Comparison of ENCODE assay signal across 25 cellular contexts in the genomic region with DNA sequence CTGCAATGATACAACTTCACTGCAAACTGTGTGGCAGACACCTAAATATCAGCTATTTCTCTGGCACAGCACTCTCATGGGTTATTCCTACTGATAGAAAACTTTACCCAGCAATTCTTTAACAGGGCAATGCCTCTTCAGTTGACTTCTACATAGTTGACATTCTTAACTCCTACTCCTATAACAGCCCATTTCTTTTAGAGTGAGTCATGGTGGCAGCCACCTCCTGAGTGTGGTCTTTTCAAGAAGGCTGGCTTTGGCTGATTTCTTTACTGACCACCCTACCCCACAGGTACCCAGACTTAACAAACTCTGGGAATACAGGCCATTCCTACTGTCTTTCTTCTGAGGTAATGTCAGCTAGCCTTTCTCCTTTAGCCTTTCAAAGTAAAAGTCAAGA.
DNase-seq lines count a peak whose midpoint lies in the region; ATAC-seq, FAIRE-seq and TF ChIP-seq lines count a peak whose summit lies in the region.
"Had no signal": no experiment of that assay in that cellular context is flagged by ENCODE, and none has a peak within 500 bp of the region (broad histone marks: within the 10 kb centered on the region; RNA-seq: fewer than 3 reads in every experiment).

No MANE protein-coding gene starts in this region.

- no peak overlapping the region for H4K8ac ChIP-seq in mesenchymal stem cell (ENCODE audit: low read length)

- no peaks in the 10 kb centered on the region for H3K79me1 ChIP-seq in mesenchymal stem cell (replicated peaks; ENCODE audit: low read length, poor library complexity, severe bottlenecking)

- H2BK120ac ChIP-seq in mesenchymal stem cell (ENCODE audit: low read depth, low read length) = no peak overlapping the region

- H3K4me2 ChIP-seq in mesenchymal stem cell (ENCODE audit: low read length, poor library complexity, severe bottlenecking) = no peak overlapping the region

- H3K36me3 Mint-ChIP-seq in endodermal cell (ENCODE audit: low read depth) = no peaks in the 10 kb centered on the region
- no peaks in the 10 kb centered on the region for H3K36me3 Mint-ChIP-seq in stimulated activated memory B cell treated with anti-CD40 and anti-IgM and Interleukin-4, amounts not matched to agents 10 μg/mL and 1 μg/mL and 100 μg/mL, for 72 hours
- H3K36me3 Mint-ChIP-seq: naive B cell had no signal

- H3K27me3 Mint-ChIP-seq in endodermal cell (ENCODE audit: insufficient read depth) = no peaks in the 10 kb centered on the region
- H3K27me3 Mint-ChIP-seq in stimulated activated memory B cell treated with anti-CD40 and anti-IgM and Interleukin-4, amounts not matched to agents 10 μg/mL and 1 μg/mL and 100 μg/mL, for 72 hours = no peaks in the 10 kb centered on the region
- H3K27me3 Mint-ChIP-seq: activated CD8-positive, alpha-beta T cell treated with anti-CD3 and anti-CD28 coated beads for 36 hours; naive B cell had no signal

- H3K9ac ChIP-seq in endodermal cell (ENCODE audit: extremely low read depth, low read length, poor library complexity, severe bottlenecking) (no peak overlapping the region), mesenchymal stem cell (ENCODE audit: low read length) (no peak overlapping the region)

- no peaks in the 10 kb centered on the region for H3K36me3 ChIP-seq in endodermal cell (ENCODE audit: control insufficient read depth, insufficient read depth, low read length)
- no peaks in the 10 kb centered on the region for H3K36me3 ChIP-seq in mesenchymal stem cell (ENCODE audit: control insufficient read depth in 1 of 2, insufficient read depth in 2 of 2, low read depth in 1 of 2, low read length in 2 of 2)
- H3K36me3 ChIP-seq: BE2C, upper lobe of left lung had no signal

- H3K9me3 ChIP-seq in endodermal cell (ENCODE audit: control insufficient read depth, low read length) = peaks cover 6% of the 10 kb centered on the region
- H3K9me3 ChIP-seq in mesenchymal stem cell (ENCODE audit: control insufficient read depth, low read length) = no peaks in the 10 kb centered on the region
- H3K9me3 ChIP-seq: BE2C, Caco-2, upper lobe of left lung had no signal

- peak; percentile 1 for DNase-seq in EH (ENCODE audit: low read depth)
- peak; percentile 50 for DNase-seq in endodermal cell
- DNase-seq in mesenchymal stem cell = no peak
- DNase-seq in GM12892 (ENCODE audit: insufficient read length) = no peak
- no peak for DNase-seq in cardiac septum (ENCODE audit: low spot score)
- DNase-seq: activated CD4-positive, CD25-positive, alpha-beta regulatory T cell; activated CD8-positive, alpha-beta T cell treated with anti-CD3 and anti-CD28 coated beads for 36 hours; activated gamma-delta T cell; activated T-cell treated with anti-CD3 and anti-CD28 coated beads for 4 hours; BE2C; Caco-2; caudate nucleus; hippocampal formation; kidney; naive B cell; NCI-H1436; NCI-H524; right cardiac atrium; T1000; upper lobe of left lung had no signal

- FAIRE-seq in GM12892 (lab: Jason Lieb, UNC) = no peak
- FAIRE-seq: frontal cortex, kidney had no signal

- no peak overlapping the region for H2BK15ac ChIP-seq in mesenchymal stem cell (ENCODE audit: low read depth, poor library complexity, severe bottlenecking)

- H4K91ac ChIP-seq in mesenchymal stem cell (ENCODE audit: low read length) = no peak overlapping the region

- H3K4me3 Mint-ChIP-seq in endodermal cell = no peak overlapping the region
- H3K4me3 Mint-ChIP-seq in stimulated activated memory B cell treated with anti-CD40 and anti-IgM and Interleukin-4, amounts not matched to agents 10 μg/mL and 1 μg/mL and 100 μg/mL, for 72 hours = no peak overlapping the region
- H3K4me3 Mint-ChIP-seq: activated CD8-positive, alpha-beta T cell treated with anti-CD3 and anti-CD28 coated beads for 36 hours; naive B cell had no signal

- H3K4me1 Mint-ChIP-seq in endodermal cell = peaks cover 3% of the 10 kb centered on the region
- no peaks in the 10 kb centered on the region for H3K4me1 Mint-ChIP-seq in stimulated activated memory B cell treated with anti-CD40 and anti-IgM and Interleukin-4, amounts not matched to agents 10 μg/mL and 1 μg/mL and 100 μg/mL, for 72 hours
- H3K4me1 Mint-ChIP-seq: naive B cell had no signal

- H3K4me3 ChIP-seq in endodermal cell (ENCODE audit: low read length) (no peak overlapping the region), mesenchymal stem cell (ENCODE audit: insufficient read depth in 1 of 2, low read depth in 1 of 2, low read length in 2 of 2) (no peak overlapping the region)
- H3K4me3 ChIP-seq: upper lobe of left lung had no signal

- H3K4ac ChIP-seq in mesenchymal stem cell (ENCODE audit: low read depth in 1 of 2, low read length in 2 of 2) = no peak overlapping the region

- ATAC-seq in SK-N-SH treated with all-trans-retinoic acid at 6 μM for 48 hours (peak; percentile 67; the same call in 2 of the 3 replicates), HG03571 (IDR thresholded peaks at IDR 0.05; ENCODE audit: unreplicated experiment) (no peak)
- no peak for ATAC-seq in stimulated activated memory B cell treated with anti-CD40 and anti-IgM and Interleukin-4, amounts not matched to agents 10 μg/mL and 1 μg/mL and 100 μg/mL, for 72 hours
- ATAC-seq: activated CD8-positive, alpha-beta T cell treated with anti-CD3 and anti-CD28 coated beads for 36 hours; right cardiac atrium had no signal

- H3K27ac ChIP-seq in endodermal cell (ENCODE audit: low read depth, low read length) (no peak overlapping the region), mesenchymal stem cell (ENCODE audit: low read length, poor library complexity, severe bottlenecking) (peak overlapping the region; percentile 71)
- H3K27ac ChIP-seq: epithelial cell of prostate, upper lobe of left lung had no signal

- peaks cover 4% of the 10 kb centered on the region for H3K9me3 Mint-ChIP-seq in endodermal cell
- H3K9me3 Mint-ChIP-seq in stimulated activated memory B cell treated with anti-CD40 and anti-IgM and Interleukin-4, amounts not matched to agents 10 μg/mL and 1 μg/mL and 100 μg/mL, for 72 hours = no peaks in the 10 kb centered on the region
- H3K9me3 Mint-ChIP-seq: activated CD8-positive, alpha-beta T cell treated with anti-CD3 and anti-CD28 coated beads for 36 hours had no signal

- no peaks in the 10 kb centered on the region for H3K27me3 ChIP-seq in endodermal cell (ENCODE audit: control insufficient read depth, insufficient read depth, low read length, poor library complexity, severe bottlenecking)
- no peaks in the 10 kb centered on the region for H3K27me3 ChIP-seq in mesenchymal stem cell (ENCODE audit: control insufficient read depth in 1 of 2, insufficient read depth in 1 of 2, low read length in 2 of 2)
- H3K27me3 ChIP-seq: BE2C, upper lobe of left lung had no signal

- intact Hi-C loops in cardiac septum (cut with DNase I) = no loop called here

- H3K23ac ChIP-seq in mesenchymal stem cell (ENCODE audit: low read length in 2 of 2) = no peak overlapping the region

- H3K4me1 ChIP-seq in endodermal cell (ENCODE audit: control insufficient read depth, insufficient read depth, low read length) (no peaks in the 10 kb centered on the region), mesenchymal stem cell (ENCODE audit: control insufficient read depth, insufficient read depth, low read depth, low read length) (no peaks in the 10 kb centered on the region)
- H3K4me1 ChIP-seq: BE2C, Caco-2, upper lobe of left lung had no signal

- no peak overlapping the region for H3K14ac ChIP-seq in mesenchymal stem cell (ENCODE audit: low read length in 2 of 2)

- no peak overlapping the region for H2BK5ac ChIP-seq in mesenchymal stem cell (ENCODE audit: low read depth, low read length, poor library complexity, severe bottlenecking)

- no peak for TF ChIP-seq CTCF in endodermal cell (conservative IDR thresholded peaks at IDR 0.05)

- H2AK5ac ChIP-seq in mesenchymal stem cell (ENCODE audit: low read length, severe bottlenecking) = no peak overlapping the region

- TF ChIP-seq POLR2A in GM12892 (IDR thresholded peaks at IDR 0.05; ENCODE audit: low read depth, low read length) = no peak

- H2BK12ac ChIP-seq in mesenchymal stem cell (ENCODE audit: low read length in 2 of 2) = no peak overlapping the region

- no peak overlapping the region for H2AFZ ChIP-seq in mesenchymal stem cell (ENCODE audit: low read depth, low read length)

- no peak overlapping the region for H3K27ac Mint-ChIP-seq in endodermal cell
- H3K27ac Mint-ChIP-seq in stimulated activated memory B cell treated with anti-CD40 and anti-IgM and Interleukin-4, amounts not matched to agents 10 μg/mL and 1 μg/mL and 100 μg/mL, for 72 hours = no peak overlapping the region
- H3K27ac Mint-ChIP-seq: activated CD8-positive, alpha-beta T cell treated with anti-CD3 and anti-CD28 coated beads for 36 hours; naive B cell had no signal

- no peak overlapping the region for H3K18ac ChIP-seq in mesenchymal stem cell (ENCODE audit: low read depth in 1 of 2, low read length in 2 of 2)

TF ChIP-seq in SK-N-SH treated with all-trans-retinoic acid at 6 μM for 48 hours, 23 proteins besides CTCF, POLR2A, EP300 and RAD21 (continues in another document):
- TF ChIP-seq, protein P1, sequence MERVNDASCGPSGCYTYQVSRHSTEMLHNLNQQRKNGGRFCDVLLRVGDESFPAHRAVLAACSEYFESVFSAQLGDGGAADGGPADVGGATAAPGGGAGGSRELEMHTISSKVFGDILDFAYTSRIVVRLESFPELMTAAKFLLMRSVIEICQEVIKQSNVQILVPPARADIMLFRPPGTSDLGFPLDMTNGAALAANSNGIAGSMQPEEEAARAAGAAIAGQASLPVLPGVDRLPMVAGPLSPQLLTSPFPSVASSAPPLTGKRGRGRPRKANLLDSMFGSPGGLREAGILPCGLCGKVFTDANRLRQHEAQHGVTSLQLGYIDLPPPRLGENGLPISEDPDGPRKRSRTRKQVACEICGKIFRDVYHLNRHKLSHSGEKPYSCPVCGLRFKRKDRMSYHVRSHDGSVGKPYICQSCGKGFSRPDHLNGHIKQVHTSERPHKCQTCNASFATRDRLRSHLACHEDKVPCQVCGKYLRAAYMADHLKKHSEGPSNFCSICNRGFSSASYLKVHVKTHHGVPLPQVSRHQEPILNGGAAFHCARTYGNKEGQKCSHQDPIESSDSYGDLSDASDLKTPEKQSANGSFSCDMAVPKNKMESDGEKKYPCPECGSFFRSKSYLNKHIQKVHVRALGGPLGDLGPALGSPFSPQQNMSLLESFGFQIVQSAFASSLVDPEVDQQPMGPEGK (CRISPR knock-in tag; IDR thresholded peaks at IDR 0.05; ENCODE audit: borderline replicate concordance) = no peak
- TF ChIP-seq, protein P2, sequence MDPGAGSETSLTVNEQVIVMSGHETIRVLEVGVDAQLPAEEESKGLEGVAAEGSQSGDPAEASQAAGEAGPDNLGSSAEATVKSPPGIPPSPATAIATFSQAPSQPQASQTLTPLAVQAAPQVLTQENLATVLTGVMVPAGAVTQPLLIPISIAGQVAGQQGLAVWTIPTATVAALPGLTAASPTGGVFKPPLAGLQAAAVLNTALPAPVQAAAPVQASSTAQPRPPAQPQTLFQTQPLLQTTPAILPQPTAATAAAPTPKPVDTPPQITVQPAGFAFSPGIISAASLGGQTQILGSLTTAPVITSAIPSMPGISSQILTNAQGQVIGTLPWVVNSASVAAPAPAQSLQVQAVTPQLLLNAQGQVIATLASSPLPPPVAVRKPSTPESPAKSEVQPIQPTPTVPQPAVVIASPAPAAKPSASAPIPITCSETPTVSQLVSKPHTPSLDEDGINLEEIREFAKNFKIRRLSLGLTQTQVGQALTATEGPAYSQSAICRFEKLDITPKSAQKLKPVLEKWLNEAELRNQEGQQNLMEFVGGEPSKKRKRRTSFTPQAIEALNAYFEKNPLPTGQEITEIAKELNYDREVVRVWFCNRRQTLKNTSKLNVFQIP (CRISPR knock-in tag; IDR thresholded peaks at IDR 0.05; ENCODE audit: borderline replicate concordance, low read depth) = no peak

Comparison
In these comparisons a context has a peak if more than half of its experiments do, and no peak if none do; other contexts are left out.
1. DNase-seq: peak in EH (single experiment) and endodermal cell (single experiment); none in mesenchymal stem cell (single experiment), GM12892 (single experiment) and cardiac septum (single experiment).